Comparison of ENCODE assay signal across 23 cellular contexts in the genomic region with DNA sequence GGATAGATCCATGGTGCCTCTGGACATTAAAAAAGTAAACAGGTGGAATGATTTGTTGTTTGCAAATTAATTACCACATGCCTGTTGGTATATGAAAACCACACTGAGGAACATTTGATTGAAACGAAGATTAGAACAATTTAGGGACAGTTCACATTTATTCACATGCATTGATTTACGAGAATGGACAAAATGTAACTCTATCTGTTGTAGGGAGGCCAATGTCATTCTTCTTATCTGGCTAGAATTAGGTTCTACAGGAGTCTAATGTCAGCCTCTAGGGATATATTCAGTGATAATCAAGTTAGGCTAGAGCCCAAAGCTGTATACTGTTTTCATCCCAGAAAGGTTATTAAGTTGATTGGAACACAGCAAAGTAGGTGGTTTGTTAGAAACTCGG.
DNase-seq lines count a peak whose midpoint lies in the region; ATAC-seq and TF ChIP-seq lines count a peak whose summit lies in the region.
"Had no signal": no experiment of that assay in that cellular context is flagged by ENCODE, and none has a peak within 500 bp of the region (broad histone marks: within the 10 kb centered on the region; RNA-seq: fewer than 3 reads in every experiment).

No MANE protein-coding gene starts in this region.

- ATAC-seq in heart left ventricle (no peak), Right ventricle myocardium superior (ENCODE audit: poor library complexity) (no peak), upper lobe of left lung (ENCODE audit: low FRiP score in 2 of 2) (no peak)
- ATAC-seq: activated CD4-positive, alpha-beta T cell treated with anti-CD3 and anti-CD28 coated beads for 36 hours had no signal

- peaks cover 5 to 57% (median 28%) of the 10 kb centered on the region in 12 donors for H3K4me1 ChIP-seq in heart left ventricle
- H3K4me1 ChIP-seq in esophagus muscularis mucosa: peaks cover 26 to 58% (median 40%) of the 10 kb centered on the region in 4 donors
- H3K4me1 ChIP-seq in rectal smooth muscle tissue (ENCODE audit: control insufficient read depth, insufficient read depth, low read length): peaks cover 3% of the 10 kb centered on the region
- H3K4me1 ChIP-seq in upper lobe of left lung: peaks cover 0 to 14% (median 1%) of the 10 kb centered on the region in 4 donors

- CTCF ChIA-PET in MCF 10A (lab: Yijun Ruan, JAX): interaction anchor here (1.3 kb wide), 1 partner anchor 124 kb away, joined by 4 read pairs; no protein-coding TSS in a partner anchor

- H3K9ac ChIP-seq in rectal smooth muscle tissue (ENCODE audit: low read length): no peak overlapping the region

- 62 to 76% (median 69%) methylated on average over 3 of the region's 3 CpGs for WGBS in heart left ventricle, 4 donors
- WGBS in esophagus muscularis mucosa: 74% methylated on average over 3 of the region's 3 CpGs
- WGBS in upper lobe of left lung, 2 donors: 72 to 86% methylated on average over 3 of the region's 3 CpGs

- POLR2A ChIA-PET in MCF 10A (lab: Yijun Ruan, JAX): interaction anchor here (1.1 kb wide), 1 partner anchor 129 kb away, joined by 3 read pairs; a partner anchor contains a TSS

- intact Hi-C loops in heart left ventricle (cut with DNase I): loop anchor here in 3 of 10 donors (5.0 kb wide), 1 partner anchor 210 kb away; no protein-coding TSS in a partner anchor
- intact Hi-C loops in Right ventricle myocardium superior (cut with DNase I): no loop called here
- intact Hi-C loops in esophagus muscularis mucosa (cut with DNase I): no loop called here
- intact Hi-C loops in MCF 10A (cut with micrococcal nuclease): no loop called here

- H3K4me1 Mint-ChIP-seq in MCF 10A (ENCODE audit: insufficient read depth, unreplicated experiment): no peaks in the 10 kb centered on the region
- H3K4me1 Mint-ChIP-seq: activated CD4-positive, alpha-beta T cell treated with anti-CD3 and anti-CD28 coated beads for 36 hours; activated naive CD8-positive, alpha-beta T cell treated with anti-CD3 and anti-CD28 coated beads for 36 hours; memory B cell had no signal

- H3K9me3 ChIP-seq in heart left ventricle: no peaks in the 10 kb centered on the region
- H3K9me3 ChIP-seq in esophagus muscularis mucosa: no peaks in the 10 kb centered on the region
- H3K9me3 ChIP-seq in upper lobe of left lung: no peaks in the 10 kb centered on the region

- TF ChIP-seq EP300 in esophagus muscularis mucosa (IDR thresholded peaks at IDR 0.05): no peak
- TF ChIP-seq EP300 in upper lobe of left lung (IDR thresholded peaks at IDR 0.05): no peak

- H3K36me3 ChIP-seq in heart left ventricle (peaks cover 0 to 92% (median 77%) of the 10 kb centered on the region in 9 donors), esophagus muscularis mucosa (peaks cover 32 to 94% (median 82%) of the 10 kb centered on the region in 4 donors), rectal smooth muscle tissue (ENCODE audit: control insufficient read depth, insufficient read depth, low read length) (peaks cover 13% of the 10 kb centered on the region), upper lobe of left lung (peaks cover 0 to 78% (median 28%) of the 10 kb centered on the region in 4 donors)

- H3K27ac Mint-ChIP-seq in MCF 10A (ENCODE audit: low read depth, unreplicated experiment): no peak overlapping the region
- H3K27ac Mint-ChIP-seq: activated CD4-positive, alpha-beta T cell treated with anti-CD3 and anti-CD28 coated beads for 36 hours; activated naive CD8-positive, alpha-beta T cell treated with anti-CD3 and anti-CD28 coated beads for 36 hours; CD4-positive, alpha-beta T cell; memory B cell; T-helper 2 cell treated with Interferon-gamma antibody and Interleukin-4, amounts not matched to agents 5 μg/mL and 100 μg/mL, for 36 hours had no signal

- H3K4me3 ChIP-seq in heart left ventricle (no peak overlapping the region), esophagus muscularis mucosa (no peak overlapping the region), rectal smooth muscle tissue (ENCODE audit: low read length) (no peak overlapping the region), upper lobe of left lung (no peak overlapping the region)

- TF ChIP-seq CTCF in heart left ventricle (IDR thresholded peaks at IDR 0.05) (no peak), esophagus muscularis mucosa (IDR thresholded peaks at IDR 0.05) (no peak), upper lobe of left lung (IDR thresholded peaks at IDR 0.05) (no peak), MCF 10A (IDR thresholded peaks at IDR 0.05; ENCODE audit: unreplicated experiment) (no peak)

- no peak for TF ChIP-seq POLR2A in heart left ventricle (IDR thresholded peaks at IDR 0.05)
- no peak for TF ChIP-seq POLR2A in esophagus muscularis mucosa (IDR thresholded peaks at IDR 0.05; ENCODE audit: low read depth)
- TF ChIP-seq POLR2A in upper lobe of left lung (IDR thresholded peaks at IDR 0.05): no peak

- no TSS peak for BruUV-seq in MCF 10A (replicated peaks; lab: Mats Ljungman, UMichigan)

- DNase-seq in heart left ventricle (no peak), Right ventricle myocardium superior (no peak), esophagus muscularis mucosa (ENCODE audit: extremely low spot score) (no peak), upper lobe of left lung (no peak), NCI-H2171 treated with DMSO at 0.1 percent for 48 hours (lab: John Stamatoyannopoulos, UW) (no peak), MCF 10A (ENCODE audit: unreplicated experiment) (no peak), NCI-H2171 (lab: John Stamatoyannopoulos, UW) (no peak)
- DNase-seq: activated CD4-positive, alpha-beta T cell treated with anti-CD3 and anti-CD28 coated beads for 36 hours; activated effector memory CD4-positive, alpha-beta T cell treated with anti-CD3 and anti-CD28 coated beads, Interleukin-2, amount 50 U/mL, for 16 hours; activated naive CD8-positive, alpha-beta T cell treated with anti-CD3 and anti-CD28 coated beads for 36 hours; CD4-positive, alpha-beta T cell; effector CD4-positive, alpha-beta T cell; EL; KG1; MM.1S; NCI-H2081; NCI-H345; stimulated activated CD4-positive, alpha-beta T cell treated with anti-CD3 and anti-CD28 coated beads, Interleukin-2, amount 100 ng/mL, for 48 hours had no signal

- H3K4me3 Mint-ChIP-seq in MCF 10A (ENCODE audit: unreplicated experiment): no peak overlapping the region
- H3K4me3 Mint-ChIP-seq: activated CD4-positive, alpha-beta T cell treated with anti-CD3 and anti-CD28 coated beads for 36 hours; activated naive CD8-positive, alpha-beta T cell treated with anti-CD3 and anti-CD28 coated beads for 36 hours; CD4-positive, alpha-beta T cell; memory B cell; T-helper 2 cell treated with Interferon-gamma antibody and Interleukin-4, amounts not matched to agents 5 μg/mL and 100 μg/mL, for 36 hours had no signal

- no peaks in the 10 kb centered on the region for H3K27me3 Mint-ChIP-seq in MCF 10A (ENCODE audit: insufficient read depth, unreplicated experiment)

- no peaks in the 10 kb centered on the region for H3K9me3 Mint-ChIP-seq in MCF 10A (ENCODE audit: unreplicated experiment)
- H3K9me3 Mint-ChIP-seq: activated naive CD8-positive, alpha-beta T cell treated with anti-CD3 and anti-CD28 coated beads for 36 hours; CD4-positive, alpha-beta T cell; memory B cell; T-helper 2 cell treated with Interferon-gamma antibody and Interleukin-4, amounts not matched to agents 5 μg/mL and 100 μg/mL, for 36 hours had no signal

- H3K27me3 ChIP-seq in heart left ventricle: no peaks in the 10 kb centered on the region
- H3K27me3 ChIP-seq in esophagus muscularis mucosa: no peaks in the 10 kb centered on the region
- H3K27me3 ChIP-seq in rectal smooth muscle tissue (ENCODE audit: control insufficient read depth, insufficient read depth, low read length): no peaks in the 10 kb centered on the region
- no peaks in the 10 kb centered on the region for H3K27me3 ChIP-seq in upper lobe of left lung

- H3K36me3 Mint-ChIP-seq in MCF 10A (ENCODE audit: insufficient read depth, unreplicated experiment): peaks cover 26% of the 10 kb centered on the region
- H3K36me3 Mint-ChIP-seq: activated naive CD8-positive, alpha-beta T cell treated with anti-CD3 and anti-CD28 coated beads for 36 hours; memory B cell had no signal

- H3K27ac ChIP-seq in heart left ventricle (peak overlapping the region in 11 of 12 donors; percentile 13 to 69 (median 45)), esophagus muscularis mucosa (replicated peaks in 1 of 4) (peak overlapping the region; percentile 56 to 73 (median 64)), rectal smooth muscle tissue (ENCODE audit: low read depth, low read length) (peak overlapping the region; percentile 41), upper lobe of left lung (peak overlapping the region; percentile 9 to 67 (median 32))
- H3K27ac ChIP-seq: 22Rv1, RWPE1 had no signal
